In the genomic region with DNA sequence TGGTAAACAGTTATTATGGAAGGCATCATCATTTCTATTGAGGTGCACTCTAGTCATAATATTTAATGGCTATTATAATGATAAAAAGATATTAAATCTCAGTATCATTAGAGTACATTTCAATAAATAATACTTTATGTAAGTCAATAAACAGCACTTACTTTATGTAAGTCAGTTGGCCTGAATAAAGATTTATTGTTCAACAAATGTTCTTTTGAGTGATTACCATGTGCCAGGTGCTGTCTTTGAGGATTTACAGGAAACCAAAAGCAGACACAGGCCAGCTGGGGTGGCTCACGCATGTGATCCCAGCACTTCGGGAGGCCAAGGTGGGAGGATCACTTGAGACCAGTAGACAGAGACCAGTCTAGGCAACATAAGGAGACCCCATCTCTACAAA, we compare ENCODE assay signal across 1 cellular context.
TF ChIP-seq lines count a peak whose summit lies in the region.

No MANE protein-coding gene starts in this region.

TF ChIP-seq in GM12878, 131 proteins besides CTCF, POLR2A, EP300 and RAD21:
- TF ChIP-seq, protein P1, sequence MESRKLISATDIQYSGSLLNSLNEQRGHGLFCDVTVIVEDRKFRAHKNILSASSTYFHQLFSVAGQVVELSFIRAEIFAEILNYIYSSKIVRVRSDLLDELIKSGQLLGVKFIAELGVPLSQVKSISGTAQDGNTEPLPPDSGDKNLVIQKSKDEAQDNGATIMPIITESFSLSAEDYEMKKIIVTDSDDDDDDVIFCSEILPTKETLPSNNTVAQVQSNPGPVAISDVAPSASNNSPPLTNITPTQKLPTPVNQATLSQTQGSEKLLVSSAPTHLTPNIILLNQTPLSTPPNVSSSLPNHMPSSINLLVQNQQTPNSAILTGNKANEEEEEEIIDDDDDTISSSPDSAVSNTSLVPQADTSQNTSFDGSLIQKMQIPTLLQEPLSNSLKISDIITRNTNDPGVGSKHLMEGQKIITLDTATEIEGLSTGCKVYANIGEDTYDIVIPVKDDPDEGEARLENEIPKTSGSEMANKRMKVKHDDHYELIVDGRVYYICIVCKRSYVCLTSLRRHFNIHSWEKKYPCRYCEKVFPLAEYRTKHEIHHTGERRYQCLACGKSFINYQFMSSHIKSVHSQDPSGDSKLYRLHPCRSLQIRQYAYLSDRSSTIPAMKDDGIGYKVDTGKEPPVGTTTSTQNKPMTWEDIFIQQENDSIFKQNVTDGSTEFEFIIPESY (IDR thresholded peaks at IDR 0.05), result no peak
- peak; percentile 79 for TF ChIP-seq ZBTB40 (IDR thresholded peaks at IDR 0.05; ENCODE audit: borderline replicate concordance)
